In genomic region chr5:88675758-88676636, GRCh38 we compare ENCODE assay signal across 8 cellular contexts.
DNase-seq lines count a peak whose midpoint lies in the region; ATAC-seq, FAIRE-seq and TF ChIP-seq lines count a peak whose summit lies in the region.

No MANE protein-coding gene starts in this region.

- H3K36me3 ChIP-seq in ascending aorta (no peaks in the 10 kb centered on the region), small intestine (ENCODE audit: control insufficient read depth in 2 of 2, insufficient read depth in 2 of 2, low read length in 2 of 2) (no peaks in the 10 kb centered on the region)

- 1 to 3% (median 2%) methylated on average over 49 to 52 of the region's 52 CpGs for WGBS in small intestine, 3 donors

- H3K27me3 ChIP-seq in ascending aorta (peaks cover 68% of the 10 kb centered on the region), small intestine (ENCODE audit: control insufficient read depth in 2 of 2, insufficient read depth in 2 of 2, low read length in 2 of 2) (peaks cover 22 to 51% of the 10 kb centered on the region in 2 donors)

- ATAC-seq in GM18861 (IDR thresholded peaks at IDR 0.05; ENCODE audit: unreplicated experiment) (peak; percentile 50), HG03095 (IDR thresholded peaks at IDR 0.05; ENCODE audit: unreplicated experiment) (peak; percentile 35)

- H3K9me3 ChIP-seq in ascending aorta (no peaks in the 10 kb centered on the region), iPS-18c (ENCODE audit: control insufficient read depth, insufficient read depth, low read length) (no peaks in the 10 kb centered on the region), small intestine (ENCODE audit: control insufficient read depth, low read depth) (no peaks in the 10 kb centered on the region)

- H3K4me1 ChIP-seq in ascending aorta = peaks cover 4 to 15% of the 10 kb centered on the region in 2 donors
- H3K4me1 ChIP-seq in small intestine (ENCODE audit: control insufficient read depth in 2 of 2, insufficient read depth in 1 of 2, low read depth in 1 of 2, low read length in 1 of 2) = peaks cover 2 to 10% of the 10 kb centered on the region in 2 donors

- no peak for FAIRE-seq in small intestine (lab: Jason Lieb, UNC)

- no peak overlapping the region for H3K27ac ChIP-seq in ascending aorta
- H3K27ac ChIP-seq in small intestine (ENCODE audit: low read depth in 1 of 2, low read length in 1 of 2) = no peak overlapping the region

- intact Hi-C loops in ascending aorta (cut with DNase I) = no loop called here

- TF ChIP-seq CTCF in ascending aorta (IDR thresholded peaks at IDR 0.05) = no peak

- H3K4me3 ChIP-seq in ascending aorta (peak overlapping the region; percentile 57 to 62), iPS-18c (ENCODE audit: insufficient read depth, low read depth, low read length) (peak overlapping the region; percentile 60; the same call in 1 of the 2 replicates), small intestine (ENCODE audit: low read depth in 1 of 2, low read length in 2 of 2) (peak overlapping the region; percentile 18 to 46)

- DNase-seq in AG20443 (ENCODE audit: low spot score) (peak; percentile 48), NCI-H524 (lab: John Stamatoyannopoulos, UW) (peak; percentile 76 to 89), ascending aorta (ENCODE audit: low spot score in 2 of 2) (no peak), small intestine (peak; percentile 59)
- no peak for DNase-seq in stimulated activated CD8-positive, alpha-beta memory T cell treated with anti-CD3 and anti-CD28 coated beads, Interleukin-4, amount 100 ng/mL, for 48 hours

Comparison
In these comparisons a context has a peak if more than half of its experiments do, and no peak if none do; other contexts are left out.
1. DNase-seq: peak in AG20443 (single experiment), NCI-H524 (2 of 2) and small intestine (single experiment); none in ascending aorta (0 of 2) and stimulated activated CD8-positive, alpha-beta memory T cell treated with anti-CD3 and anti-CD28 coated beads, Interleukin-4, amount 100 ng/mL, for 48 hours (single experiment).
2. Peak in every context shown above with its lines, with median percentiles within 50 percentile points of each other: H3K4me3 ChIP-seq.